ENCODE assay signal across 22 cellular contexts in genomic region chr11:3214420-3214699, GRCh38. TPM values are rescaled to one million over a fixed set of nuclear protein-coding genes. Genes with fewer than 3 reads are reported as not detected.
DNase-seq lines count a peak whose midpoint lies in the region; ATAC-seq, FAIRE-seq and TF ChIP-seq lines count a peak whose summit lies in the region.
"Had no signal": no experiment of that assay in that cellular context is flagged by ENCODE, and none has a peak within 500 bp of the region (broad histone marks: within the 10 kb centered on the region; RNA-seq: fewer than 3 reads in every experiment).

No MANE protein-coding gene starts in this region.

- H3K4me3 ChIP-seq in K562, result no peak overlapping the region
- H3K4me3 ChIP-seq: A549; BLaER1 treated with 17β-estradiol and CSF1 and Interleukin-3, amounts not matched to agents 10 nM and 100 nM had no signal

- H3K4me3 Mint-ChIP-seq in WTC11, result no peak overlapping the region
- H3K4me3 Mint-ChIP-seq: CD4-positive, alpha-beta memory T cell had no signal

- no peaks in the 10 kb centered on the region for H3K9me1 ChIP-seq in K562 (ENCODE audit: control insufficient read depth, insufficient read depth, low read length)

- in situ Hi-C loops in K562 (cut with MboI), result loop anchor here (5.0 kb wide), 1 partner anchor 102 kb away; no protein-coding TSS in a partner anchor

- ATAC-seq in WTC11 (no peak), K562 (no peak), sciatic nerve (no peak), HG02981 (IDR thresholded peaks at IDR 0.05; ENCODE audit: unreplicated experiment) (no peak)
- ATAC-seq: A549 had no signal

- peaks cover 4 to 40% of the 10 kb centered on the region in 2 experiments; a peak in 3 of 5 replicates for H3K4me1 ChIP-seq in K562 (replicated peaks in 1 of 2; ENCODE audit: control insufficient read depth in 2 of 2, insufficient read depth in 2 of 2, low read length in 2 of 2)
- H3K4me1 ChIP-seq: BE2C had no signal

- H3K9me3 ChIP-seq in K562 (replicated peaks; ENCODE audit: control insufficient read depth, insufficient read depth, low read depth, low read length), result no peaks in the 10 kb centered on the region
- H3K9me3 ChIP-seq: BE2C had no signal

- DNase-seq in activated effector memory CD4-positive, alpha-beta T cell treated with anti-CD3 and anti-CD28 coated beads, Interleukin-2, amount 50 U/mL, for 16 hours, result peak; percentile 36
- DNase-seq in activated effector memory CD4-positive, alpha-beta T cell treated with Interleukin-2 at 50 U/mL for 16 hours, result no peak
- DNase-seq in WTC11 (ENCODE audit: low spot score) (peak; percentile 1), K562 (ENCODE audit: extremely low read depth in 1 of 4, low spot score in 3 of 4) (no peak), sciatic nerve (ENCODE audit: low spot score) (peak; percentile 22), C1 segment of cervical spinal cord (lab: John Stamatoyannopoulos, UW) (no peak)
- DNase-seq: ACHN; AML-193; BE2C; Calu3; CD4-positive, alpha-beta memory T cell; COR-L47; DMS153; DND-41; GOT3; HCEC 1CT had no signal

- no peaks in the 10 kb centered on the region for H3K36me3 ChIP-seq in K562 (ENCODE audit: control insufficient read depth, insufficient read depth, low read length)
- H3K36me3 ChIP-seq: BE2C; BLaER1 treated with 17β-estradiol and CSF1 and Interleukin-3, amounts not matched to agents 10 nM and 100 nM had no signal

- no peaks in the 10 kb centered on the region; the same call in 1 of the 2 replicates for H3K27me3 Mint-ChIP-seq in WTC11 (ENCODE audit: low read depth)

- peak overlapping the region in 1 of 2 experiments; percentile 75; a peak in 1 of 4 replicates for H3K9ac ChIP-seq in K562 (ENCODE audit: insufficient read depth in 1 of 2, low read depth in 2 of 2, low read length in 2 of 2)
- H3K9ac ChIP-seq: BLaER1 treated with 17β-estradiol and CSF1 and Interleukin-3, amounts not matched to agents 10 nM and 100 nM had no signal

- TF ChIP-seq POLR2A in K562 (conservative IDR thresholded peaks at IDR 0.05), result no peak

- no peaks in the 10 kb centered on the region for H3K79me2 ChIP-seq in K562 (ENCODE audit: control insufficient read depth, insufficient read depth, low read length)

- peak overlapping the region; percentile 54 for H3K4me2 ChIP-seq in K562 (ENCODE audit: insufficient read depth, low read length)
- H3K4me2 ChIP-seq: A549; BLaER1 treated with 17β-estradiol and CSF1 and Interleukin-3, amounts not matched to agents 10 nM and 100 nM had no signal

- H2AFZ ChIP-seq in K562 (ENCODE audit: low read depth, low read length), result peak overlapping the region; percentile 87

- H3K27ac ChIP-seq in K562 (ENCODE audit: extremely low read depth, low read depth, low read length), result no peak overlapping the region
- H3K27ac ChIP-seq: A549; BLaER1 treated with 17β-estradiol and CSF1 and Interleukin-3, amounts not matched to agents 10 nM and 100 nM had no signal

- peaks cover 33% of the 10 kb centered on the region for H3K4me1 Mint-ChIP-seq in WTC11

- intact Hi-C loops in K562 (cut with micrococcal nuclease) (loop anchor here (5.0 kb wide), 1 partner anchor 177 kb away; no protein-coding TSS in a partner anchor), sciatic nerve (cut with DNase I) (loop anchor here (10.0 kb wide), 1 partner anchor 250 kb away; no protein-coding TSS in a partner anchor)

- TF ChIP-seq RAD21 in K562 (CRISPR knock-in tag; conservative IDR thresholded peaks at IDR 0.05 in 1 of 2, IDR thresholded peaks at IDR 0.05 in 1 of 2), result no peak

- no peak overlapping the region for H3K27ac Mint-ChIP-seq in WTC11
- H3K27ac Mint-ChIP-seq: CD4-positive, alpha-beta memory T cell had no signal

- H4K20me1 ChIP-seq in K562 (replicated peaks; ENCODE audit: control insufficient read depth, insufficient read depth, low read length), result no peaks in the 10 kb centered on the region

- TF ChIP-seq CTCF in WTC11 (IDR thresholded peaks at IDR 0.05) (no peak), K562 (IDR thresholded peaks at IDR 0.05 in 2 of 3, conservative IDR thresholded peaks at IDR 0.05 in 1 of 3; ENCODE audit: insufficient read depth in 2 of 3, low read depth in 1 of 3, low read length in 3 of 3) (no peak)

- TF ChIP-seq EP300 in K562 (IDR thresholded peaks at IDR 0.05; ENCODE audit: low read length), result no peak

- no peak for FAIRE-seq in K562 (lab: Jason Lieb, UNC)
- FAIRE-seq: A549, G401.6, GM12892 had no signal

- H3K36me3 Mint-ChIP-seq in WTC11, result no peaks in the 10 kb centered on the region; the same call in 1 of the 2 replicates
- H3K36me3 Mint-ChIP-seq: CD4-positive, alpha-beta memory T cell had no signal

- no TSS peak for BruUV-seq in K562 (replicated peaks; lab: Mats Ljungman, UMichigan)

- POLR2A ChIA-PET in WTC11 (lab: Charles Lee) (interaction anchor here (1.2 kb wide), 1 partner anchor 10 kb away, joined by 3 read pairs; no protein-coding TSS in a partner anchor), K562 (lab: Yijun Ruan, JAX) (interaction anchor here (0.6 to 1.0 kb wide), 2 partner anchors 17 to 649 kb away, joined by 3 read pairs; no protein-coding TSS in a partner anchor)

- 13% methylated on average over 4 of the region's 4 CpGs for WGBS in K562 (ENCODE audit: insufficient coverage, low coverage, missing lambda C conversion rate)

- peaks cover 0 to 7% of the 10 kb centered on the region in 2 experiments; a peak in 1 of 5 replicates for H3K27me3 ChIP-seq in K562 (ENCODE audit: control insufficient read depth in 2 of 2, insufficient read depth in 2 of 2, low read length in 2 of 2)
- H3K27me3 ChIP-seq: BE2C had no signal

- CTCF ChIA-PET in WTC11 (lab: Charles Lee), result interaction anchor here (0.5 to 1.9 kb wide), 6 partner anchors 10 to 177 kb away, joined by 3 to 11 read pairs (median 4); no protein-coding TSS in a partner anchor
- CTCF ChIA-PET in K562 (lab: Yijun Ruan, JAX; ENCODE audit: low intra/inter-chr PET ratio), result no interaction called here

- peaks cover 10% of the 10 kb centered on the region for H3K9me3 Mint-ChIP-seq in WTC11

RNA-seq across cellular contexts. Expression of gene MRGPRG, which starts 4.3 kb away (rescaled TPM):
- total RNA-seq in WTC11 (2021) (not detected in 3 replicates), K562 (2014; rRNA removed) (not detected in 2 replicates), K562 (2014; rRNA removed; fragmentation: Illumina TruSeq; extraction: Trizol) (not detected in 2 replicates), K562 (2015; rRNA removed; fragmentation: Illumina TruSeq; extraction: Trizol) (not detected in 2 replicates), K562 (2021) (not detected in 2 replicates), sciatic nerve (not detected)
- total RNA-seq in K562 (2011; cell fraction: chromatin; rRNA removed; ENCODE audit: low replicate concordance), result not detected in 2 replicates
- not detected in 2 replicates for total RNA-seq in K562 (2011; cell fraction: nucleolus; rRNA removed)
- total RNA-seq in K562 (2011; cell fraction: nucleoplasm; rRNA removed), result not detected in 2 replicates
- polyA plus RNA-seq in K562 (2011; rRNA removed) (not detected in 2 replicates), K562 (2014; fragmentation: Illumina TruSeq; extraction: Trizol) (not detected in 2 replicates), K562 (2014; fragmentation: Nextera tagmentation; extraction: Ambion mirVana) (not detected), K562 (2014; rRNA removed) (not detected in 2 replicates)
- polyA plus RNA-seq in K562 (2011; cell fraction: cytosol; rRNA removed), result not detected in 2 replicates
- not detected in 2 replicates for polyA plus RNA-seq in K562 (2011; cell fraction: nucleus; rRNA removed)
- not detected in 2 replicates for polyA plus RNA-seq in K562 (2012)
- not detected in 2 replicates for polyA minus RNA-seq in K562 (2011; rRNA and poly(A)+ RNA removed)
- not detected in 2 replicates for polyA minus RNA-seq in K562 (2011; cell fraction: cytosol; rRNA and poly(A)+ RNA removed)
- not detected in 2 replicates for polyA minus RNA-seq in K562 (2011; cell fraction: nucleus; rRNA and poly(A)+ RNA removed)
- total RNA-seq: Calu3; CD4-positive, alpha-beta memory T cell; H7 had no signal
- polyA plus RNA-seq: A549; CD4-positive, alpha-beta memory T cell had no signal

RNA-seq across cellular contexts. Expression of gene MRGPRE, which starts 17.9 kb away (rescaled TPM):
- total RNA-seq in WTC11 (2021) (not detected in 3 replicates), K562 (2014; rRNA removed) (not detected in 2 replicates), K562 (2014; rRNA removed; fragmentation: Illumina TruSeq; extraction: Trizol) (not detected in 2 replicates), K562 (2015; rRNA removed; fragmentation: Illumina TruSeq; extraction: Trizol) (not detected in 2 replicates), K562 (2021) (not detected in 2 replicates), sciatic nerve (not detected)
- not detected in 2 replicates for total RNA-seq in K562 (2011; cell fraction: chromatin; rRNA removed; ENCODE audit: low replicate concordance)
- not detected in 2 replicates for total RNA-seq in K562 (2011; cell fraction: nucleolus; rRNA removed)
- total RNA-seq in K562 (2011; cell fraction: nucleoplasm; rRNA removed), result not detected in 2 replicates
- polyA plus RNA-seq in K562 (2011; rRNA removed) (not detected in 2 replicates), K562 (2014; fragmentation: Illumina TruSeq; extraction: Trizol) (not detected in 2 replicates), K562 (2014; fragmentation: Nextera tagmentation; extraction: Ambion mirVana) (not detected), K562 (2014; rRNA removed) (not detected in 2 replicates)
- 0.09 TPM in 1 of 2 replicates, not detected in the other for polyA plus RNA-seq in K562 (2011; cell fraction: cytosol; rRNA removed)
- not detected in 2 replicates for polyA plus RNA-seq in K562 (2011; cell fraction: nucleus; rRNA removed)
- not detected in 2 replicates for polyA plus RNA-seq in K562 (2012)
- polyA minus RNA-seq in K562 (2011; rRNA and poly(A)+ RNA removed), result not detected in 2 replicates
- not detected in 2 replicates for polyA minus RNA-seq in K562 (2011; cell fraction: cytosol; rRNA and poly(A)+ RNA removed)
- polyA minus RNA-seq in K562 (2011; cell fraction: nucleus; rRNA and poly(A)+ RNA removed), result not detected in 2 replicates
- total RNA-seq: Calu3; CD4-positive, alpha-beta memory T cell; H7 had no signal
- polyA plus RNA-seq: A549; CD4-positive, alpha-beta memory T cell had no signal

RNA-seq across cellular contexts. Expression of gene OSBPL5, which starts 49.2 kb away (rescaled TPM):
- total RNA-seq in WTC11 (2021), result 13.1 to 17.7 TPM (median 14.8 TPM) in 3 replicates
- total RNA-seq in K562 (2011; cell fraction: chromatin; rRNA removed; ENCODE audit: low replicate concordance), result 40.9 and 87.7 TPM in 2 replicates
- 31.7 and 40.8 TPM in 2 replicates for total RNA-seq in K562 (2011; cell fraction: nucleolus; rRNA removed)
- 28.2 and 35.2 TPM in 2 replicates for total RNA-seq in K562 (2011; cell fraction: nucleoplasm; rRNA removed)
- total RNA-seq in K562 (2014; rRNA removed), result 6.6 and 8.0 TPM in 2 replicates
- total RNA-seq in K562 (2014; rRNA removed; fragmentation: Illumina TruSeq; extraction: Trizol), result 1.4 and 2.4 TPM in 2 replicates
- total RNA-seq in K562 (2015; rRNA removed; fragmentation: Illumina TruSeq; extraction: Trizol), result 6.4 and 6.5 TPM in 2 replicates
- 14.3 and 14.8 TPM in 2 replicates for total RNA-seq in K562 (2021)
- 3.2 and 7.5 TPM in 2 replicates for polyA plus RNA-seq in K562 (2011; rRNA removed)
- polyA plus RNA-seq in K562 (2011; cell fraction: cytosol; rRNA removed), result 3.8 and 6.2 TPM in 2 replicates
- 22.7 and 40.1 TPM in 2 replicates for polyA plus RNA-seq in K562 (2011; cell fraction: nucleus; rRNA removed)
- 7.8 and 10.2 TPM in 2 replicates for polyA plus RNA-seq in K562 (2012)
- 3.1 and 4.6 TPM in 2 replicates for polyA plus RNA-seq in K562 (2014; fragmentation: Illumina TruSeq; extraction: Trizol)
- under 1 TPM; 0.06 to 0.10 TPM for polyA plus RNA-seq in K562 (2014; fragmentation: Nextera tagmentation; extraction: Ambion mirVana)
- polyA plus RNA-seq in K562 (2014; rRNA removed), result 6.6 and 11.9 TPM in 2 replicates
- polyA minus RNA-seq in K562 (2011; rRNA and poly(A)+ RNA removed), result 1.6 and 1.9 TPM in 2 replicates
- polyA minus RNA-seq in K562 (2011; cell fraction: cytosol; rRNA and poly(A)+ RNA removed), result 5.9 and 6.9 TPM in 2 replicates
- polyA minus RNA-seq in K562 (2011; cell fraction: nucleus; rRNA and poly(A)+ RNA removed), result 13.1 and 15.5 TPM in 2 replicates
- 58.3 TPM for total RNA-seq in sciatic nerve

Comparison
In these comparisons a context has a peak if more than half of its experiments do, and no peak if none do; other contexts are left out.
1. DNase-seq: peak in activated effector memory CD4-positive, alpha-beta T cell treated with anti-CD3 and anti-CD28 coated beads, Interleukin-2, amount 50 U/mL, for 16 hours (single experiment), WTC11 (single experiment) and sciatic nerve (single experiment); none in activated effector memory CD4-positive, alpha-beta T cell treated with Interleukin-2 at 50 U/mL for 16 hours (single experiment), K562 (0 of 4) and C1 segment of cervical spinal cord (0 of 14).